17 cellular contexts compared by ENCODE assay signal in the genomic region with DNA sequence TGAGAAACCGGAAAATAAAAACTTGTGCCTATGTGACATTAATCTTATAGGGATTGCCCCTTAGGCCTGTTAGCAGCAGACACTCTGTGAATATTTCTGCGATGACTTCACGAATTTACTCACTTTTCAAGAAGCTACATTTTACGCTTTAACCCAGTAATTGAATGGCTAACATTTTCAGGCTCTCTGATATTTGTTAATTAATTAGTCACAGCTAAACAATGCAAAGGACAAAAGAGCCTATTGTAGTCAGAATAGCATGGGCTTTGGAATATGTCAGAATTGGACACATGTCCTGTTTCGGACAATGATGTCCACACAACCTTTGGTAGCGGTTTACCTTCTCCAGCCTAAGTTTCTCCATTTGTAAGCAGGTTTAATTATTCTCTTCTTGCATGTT.
A peak's percentile ranks its signal among the peaks of the same experiment; 100 is the strongest.
DNase-seq lines count a peak whose midpoint lies in the region; ATAC-seq, FAIRE-seq and TF ChIP-seq lines count a peak whose summit lies in the region.
"Had no signal": no experiment of that assay in that cellular context is flagged by ENCODE, and none has a peak within 500 bp of the region (broad histone marks: within the 10 kb centered on the region; RNA-seq: fewer than 3 reads in every experiment).

No MANE protein-coding gene starts in this region.

- dilution Hi-C loops in mammary epithelial cell (cut with HindIII; ENCODE audit: low sequenced_read_pairs) = no loop called here

- TF ChIP-seq CTCF in mammary epithelial cell (conservative IDR thresholded peaks at IDR 0.05 in 1 of 2, IDR thresholded peaks at IDR 0.05 in 1 of 2; ENCODE audit: extremely low read depth in 1 of 2, insufficient read depth in 1 of 2, low read depth in 1 of 2, low read length in 2 of 2) (no peak), breast epithelium (IDR thresholded peaks at IDR 0.05) (no peak), astrocyte (IDR thresholded peaks at IDR 0.05; ENCODE audit: insufficient read depth, low read depth, low read length) (no peak), foreskin fibroblast (IDR thresholded peaks at IDR 0.05; ENCODE audit: low read depth, low read length) (no peak), ascending aorta (IDR thresholded peaks at IDR 0.05) (no peak)

- no peaks in the 10 kb centered on the region for H3K36me3 Mint-ChIP-seq in astrocyte (ENCODE audit: low read depth, unreplicated experiment)
- H3K36me3 Mint-ChIP-seq: CD14-positive monocyte had no signal

- no peak overlapping the region for H3K27ac Mint-ChIP-seq in astrocyte (ENCODE audit: unreplicated experiment)
- H3K27ac Mint-ChIP-seq: CD14-positive monocyte had no signal

- peaks cover 5% of the 10 kb centered on the region for H3K4me1 Mint-ChIP-seq in astrocyte (ENCODE audit: low read depth, unreplicated experiment)
- H3K4me1 Mint-ChIP-seq: CD14-positive monocyte had no signal

- H2AFZ ChIP-seq in mammary epithelial cell (ENCODE audit: low read depth, low read length) (peak overlapping the region; percentile 15), astrocyte (ENCODE audit: low read depth, low read length) (no peak overlapping the region)

- intact Hi-C loops in mammary epithelial cell (cut with micrococcal nuclease) (no loop called here), breast epithelium (cut with DNase I; ENCODE audit: low total_unique reads) (no loop called here), ascending aorta (cut with DNase I) (no loop called here)

- H3K79me2 ChIP-seq in mammary epithelial cell (ENCODE audit: insufficient read depth, low read length) = no peaks in the 10 kb centered on the region
- no peaks in the 10 kb centered on the region for H3K79me2 ChIP-seq in astrocyte (ENCODE audit: insufficient read depth, low read length)

- H4K20me1 ChIP-seq in mammary epithelial cell (ENCODE audit: insufficient read depth, low read length) (no peaks in the 10 kb centered on the region), astrocyte (ENCODE audit: insufficient read depth, low read length) (no peaks in the 10 kb centered on the region)

- no peak for TF ChIP-seq POLR2A in breast epithelium (IDR thresholded peaks at IDR 0.05)

- DNase-seq in mammary epithelial cell = peak; percentile 19
- DNase-seq in breast epithelium (ENCODE audit: low spot score in 2 of 2) = no peak
- DNase-seq in astrocyte (ENCODE audit: low read depth) = peak; percentile 71
- DNase-seq in foreskin fibroblast = peak; percentile 45 to 64
- DNase-seq in stimulated activated CD4-positive, alpha-beta T cell treated with anti-CD3 and anti-CD28 coated beads, Interleukin-1b, Interleukin-23, amount 100 ng/mL, for 48 hours = no peak
- DNase-seq in GOT3 (lab: John Stamatoyannopoulos, UW) = no peak
- DNase-seq in ascending aorta (ENCODE audit: low spot score in 2 of 2) = no peak
- DNase-seq: COR-L47, NCI-H1092, NCI-H2107, NCI-H446 had no signal

- H3K4me2 ChIP-seq in mammary epithelial cell (ENCODE audit: insufficient read depth, low read depth, low read length) = peak overlapping the region; percentile 19
- H3K4me2 ChIP-seq in astrocyte (ENCODE audit: low read length) = peak overlapping the region; percentile 26

- H3K36me3 ChIP-seq in mammary epithelial cell (ENCODE audit: insufficient read depth, low read length) (no peaks in the 10 kb centered on the region), breast epithelium (no peaks in the 10 kb centered on the region), astrocyte (ENCODE audit: insufficient read depth, low read length) (no peaks in the 10 kb centered on the region), ascending aorta (no peaks in the 10 kb centered on the region)

- H3K9ac ChIP-seq in mammary epithelial cell (ENCODE audit: insufficient read depth, low read length) = no peak overlapping the region
- no peak overlapping the region for H3K9ac ChIP-seq in astrocyte (ENCODE audit: low read length)

- ATAC-seq in GM18870 (IDR thresholded peaks at IDR 0.05; ENCODE audit: unreplicated experiment) = no peak

- H3K4me3 Mint-ChIP-seq in astrocyte (ENCODE audit: unreplicated experiment) = no peak overlapping the region
- H3K4me3 Mint-ChIP-seq: CD14-positive monocyte had no signal

- CTCF ChIA-PET in mammary epithelial cell (lab: Charles Lee; ENCODE audit: low non-redundant PET) = no interaction called here

- FAIRE-seq in astrocyte (lab: Jason Lieb, UNC) = peak; percentile 68
- FAIRE-seq: G401.6, GM12892, HTR-8/SVneo had no signal

- H3K4me1 ChIP-seq in mammary epithelial cell (ENCODE audit: insufficient read depth, low read length) = no peaks in the 10 kb centered on the region
- no peaks in the 10 kb centered on the region for H3K4me1 ChIP-seq in breast epithelium
- peaks cover 3% of the 10 kb centered on the region for H3K4me1 ChIP-seq in astrocyte (ENCODE audit: insufficient read depth, low read length)
- no peaks in the 10 kb centered on the region for H3K4me1 ChIP-seq in ascending aorta

- H3K27ac ChIP-seq in mammary epithelial cell (ENCODE audit: insufficient read depth, low read depth, low read length) (no peak overlapping the region), breast epithelium (no peak overlapping the region), astrocyte (ENCODE audit: low read depth, low read length) (no peak overlapping the region), ascending aorta (no peak overlapping the region)
- H3K27ac ChIP-seq: 22Rv1 had no signal

- H3K27me3 ChIP-seq in mammary epithelial cell (ENCODE audit: insufficient read depth, low read length) (no peaks in the 10 kb centered on the region), breast epithelium (no peaks in the 10 kb centered on the region), astrocyte (ENCODE audit: insufficient read depth, low read length) (no peaks in the 10 kb centered on the region), ascending aorta (no peaks in the 10 kb centered on the region)

- H3K9me3 Mint-ChIP-seq in astrocyte (ENCODE audit: unreplicated experiment) = peaks cover 3% of the 10 kb centered on the region

- in situ Hi-C loops in mammary epithelial cell (cut with MboI; ENCODE audit: low sequenced_read_pairs in 2 of 2) = no loop called here

- H3K9me3 ChIP-seq in mammary epithelial cell (replicated peaks; ENCODE audit: insufficient read depth, low read length) (no peaks in the 10 kb centered on the region), breast epithelium (no peaks in the 10 kb centered on the region), astrocyte (ENCODE audit: insufficient read depth, low read depth, low read length) (no peaks in the 10 kb centered on the region), ascending aorta (no peaks in the 10 kb centered on the region)

- 79% methylated on average over 6 of the region's 6 CpGs for WGBS in mammary epithelial cell (ENCODE audit: low coverage, missing lambda C conversion rate)

- no peaks in the 10 kb centered on the region for H3K27me3 Mint-ChIP-seq in astrocyte (ENCODE audit: low read depth, unreplicated experiment)

- H3K4me3 ChIP-seq in mammary epithelial cell (replicated peaks in 1 of 3; ENCODE audit: insufficient read depth in 1 of 3, low read depth in 2 of 3, low read length in 3 of 3) = no peak overlapping the region
- H3K4me3 ChIP-seq in breast epithelium = no peak overlapping the region
- H3K4me3 ChIP-seq in astrocyte (ENCODE audit: insufficient read depth, low read depth, low read length) = no peak overlapping the region
- no peak overlapping the region for H3K4me3 ChIP-seq in foreskin fibroblast (ENCODE audit: low read depth in 1 of 2, low read length in 2 of 2)
- no peak overlapping the region for H3K4me3 ChIP-seq in ascending aorta

- BruUV-seq in mammary epithelial cell (replicated peaks; lab: Mats Ljungman, UMichigan) = no TSS peak

Comparison
In these comparisons a context has a peak if more than half of its experiments do, and no peak if none do; other contexts are left out.
1. DNase-seq: peak in mammary epithelial cell (single experiment), astrocyte (single experiment) and foreskin fibroblast (2 of 2); none in breast epithelium (0 of 2), stimulated activated CD4-positive, alpha-beta T cell treated with anti-CD3 and anti-CD28 coated beads, Interleukin-1b, Interleukin-23, amount 100 ng/mL, for 48 hours (single experiment), GOT3 (single experiment) and ascending aorta (0 of 2).